ENCODE assay signal across 10 cellular contexts in genomic region chr7:38863609-38864291, GRCh38. TPM values are rescaled to one million over a fixed set of nuclear protein-coding genes. Genes with fewer than 3 reads are reported as not detected.
DNase-seq lines count a peak whose midpoint lies in the region; ATAC-seq and TF ChIP-seq lines count a peak whose summit lies in the region.
"Had no signal": no experiment of that assay in that cellular context is flagged by ENCODE, and none has a peak within 500 bp of the region (broad histone marks: within the 10 kb centered on the region; RNA-seq: fewer than 3 reads in every experiment).

No MANE protein-coding gene starts in this region.

- no peaks in the 10 kb centered on the region for H3K9me2 ChIP-seq in PC-3 (replicated peaks; ENCODE audit: low read length)

- POLR2A ChIA-PET in PC-3 (lab: Charles Lee; ENCODE audit: unreplicated experiment), result interaction anchor here (0.6 kb wide), 1 partner anchor 42 kb away, joined by 3 read pairs; no protein-coding TSS in a partner anchor

- no TSS peak for BruUV-seq in PC-3 (replicated peaks; lab: Mats Ljungman, UMichigan)

- peaks cover 21% of the 10 kb centered on the region for H3K4me1 ChIP-seq in PC-3 (ENCODE audit: insufficient read depth, low read length)

- TF ChIP-seq CTCF in PC-3 (conservative IDR thresholded peaks at IDR 0.05; ENCODE audit: low read depth, low read length) (no peak), foreskin fibroblast (IDR thresholded peaks at IDR 0.05; ENCODE audit: low read depth, low read length) (no peak)

- H3K9me3 ChIP-seq in PC-3 (ENCODE audit: low read length), result no peaks in the 10 kb centered on the region

- H3K9ac ChIP-seq in PC-3 (ENCODE audit: low read length), result no peak overlapping the region

- H3K36me3 ChIP-seq in PC-3 (ENCODE audit: low read depth, low read length), result no peaks in the 10 kb centered on the region; the same call in 1 of the 2 replicates

- H3K27me3 ChIP-seq in PC-3 (ENCODE audit: low read length), result no peaks in the 10 kb centered on the region

- CTCF ChIA-PET in PC-3 (lab: Charles Lee), result no interaction called here

- no peaks in the 10 kb centered on the region for H4K20me1 ChIP-seq in PC-3 (ENCODE audit: low read length)

- H3K4me3 ChIP-seq in PC-3 (ENCODE audit: low read length), result no peak overlapping the region
- no peak overlapping the region for H3K4me3 ChIP-seq in foreskin fibroblast (ENCODE audit: low read depth in 1 of 2, low read length in 2 of 2)

- no peaks in the 10 kb centered on the region for H3K79me2 ChIP-seq in PC-3 (ENCODE audit: low read length)

- intact Hi-C loops in PC-3 (cut with micrococcal nuclease), result loop anchor here (2.0 kb wide), 1 partner anchor 45 kb away; the partner anchor contains the start of gene VPS41

- H3K4me2 ChIP-seq in PC-3 (ENCODE audit: low read length), result peak overlapping the region; percentile 40

- H2AFZ ChIP-seq in PC-3 (ENCODE audit: low read length), result peak overlapping the region; percentile 46; the same call in 1 of the 2 replicates

- H3F3A ChIP-seq in PC-3 (ENCODE audit: low read length, unreplicated experiment), result no peaks in the 10 kb centered on the region

- peak; percentile 20 for DNase-seq in NCI-H1092 treated with DMSO at 0.1 percent for 48 hours (lab: John Stamatoyannopoulos, UW)
- peak; percentile 82 for DNase-seq in PC-3
- peak; percentile 24 for DNase-seq in iPS-NIHi7 (ENCODE audit: extremely low spot score)
- DNase-seq in foreskin fibroblast, result no peak
- no peak for DNase-seq in substantia nigra (lab: John Stamatoyannopoulos, UW)
- DNase-seq in dedifferentiated amniotic fluid mesenchymal stem cell (ENCODE audit: extremely low spot score), result no peak
- DNase-seq: HCEC 1CT, NCI-H1048, posterior cingulate gyrus had no signal

- H3K27ac ChIP-seq in PC-3 (ENCODE audit: low read length) (0 out of 2 replicates have a peak overlapping the region, but pooled peaks have one; percentile 16), substantia nigra (ENCODE audit: low read depth, low read length, poor library complexity, severe bottlenecking) (no peak overlapping the region)

- peak; percentile 89 for ATAC-seq in PC-3
- no peak for ATAC-seq in HG03460 (IDR thresholded peaks at IDR 0.05; ENCODE audit: unreplicated experiment)

RNA-seq across cellular contexts. Expression of gene VPS41, which starts 45.2 kb away (rescaled TPM):
- 23.2 and 35.2 TPM in 2 replicates for total RNA-seq in PC-3 (2014; rRNA removed)

Comparison
In these comparisons a context has a peak if more than half of its experiments do, and no peak if none do; other contexts are left out.
1. DNase-seq: peak in NCI-H1092 treated with DMSO at 0.1 percent for 48 hours (single experiment), PC-3 (single experiment) and iPS-NIHi7 (single experiment); none in foreskin fibroblast (0 of 2), substantia nigra (0 of 49) and dedifferentiated amniotic fluid mesenchymal stem cell (single experiment).